In the genomic region with DNA sequence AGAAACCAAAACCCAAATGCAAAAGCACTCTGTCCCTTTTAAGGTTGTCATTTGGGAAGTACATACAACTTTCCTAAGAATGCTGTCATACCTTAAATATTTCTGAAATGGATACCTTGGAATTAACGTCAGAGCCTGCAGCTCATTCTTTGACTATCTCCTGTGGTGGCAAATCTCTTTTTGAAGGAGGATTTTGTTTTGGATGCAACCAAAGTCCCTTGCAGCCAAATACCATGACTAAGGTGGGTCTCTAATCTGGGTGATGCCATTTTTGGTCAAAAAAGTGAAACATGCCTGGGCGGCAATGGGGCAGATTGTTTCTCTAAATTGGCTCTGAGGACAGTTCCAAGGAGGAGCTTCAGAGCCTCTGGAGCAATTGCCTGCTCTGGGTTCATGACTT, we compare ENCODE assay signal across 1 cellular context.
TF ChIP-seq lines count a peak whose summit lies in the region.

No MANE protein-coding gene starts in this region.

TF ChIP-seq in HEK293, 187 proteins besides CTCF, POLR2A, EP300 and RAD21 (continued from another document):
- TF ChIP-seq, protein P1, sequence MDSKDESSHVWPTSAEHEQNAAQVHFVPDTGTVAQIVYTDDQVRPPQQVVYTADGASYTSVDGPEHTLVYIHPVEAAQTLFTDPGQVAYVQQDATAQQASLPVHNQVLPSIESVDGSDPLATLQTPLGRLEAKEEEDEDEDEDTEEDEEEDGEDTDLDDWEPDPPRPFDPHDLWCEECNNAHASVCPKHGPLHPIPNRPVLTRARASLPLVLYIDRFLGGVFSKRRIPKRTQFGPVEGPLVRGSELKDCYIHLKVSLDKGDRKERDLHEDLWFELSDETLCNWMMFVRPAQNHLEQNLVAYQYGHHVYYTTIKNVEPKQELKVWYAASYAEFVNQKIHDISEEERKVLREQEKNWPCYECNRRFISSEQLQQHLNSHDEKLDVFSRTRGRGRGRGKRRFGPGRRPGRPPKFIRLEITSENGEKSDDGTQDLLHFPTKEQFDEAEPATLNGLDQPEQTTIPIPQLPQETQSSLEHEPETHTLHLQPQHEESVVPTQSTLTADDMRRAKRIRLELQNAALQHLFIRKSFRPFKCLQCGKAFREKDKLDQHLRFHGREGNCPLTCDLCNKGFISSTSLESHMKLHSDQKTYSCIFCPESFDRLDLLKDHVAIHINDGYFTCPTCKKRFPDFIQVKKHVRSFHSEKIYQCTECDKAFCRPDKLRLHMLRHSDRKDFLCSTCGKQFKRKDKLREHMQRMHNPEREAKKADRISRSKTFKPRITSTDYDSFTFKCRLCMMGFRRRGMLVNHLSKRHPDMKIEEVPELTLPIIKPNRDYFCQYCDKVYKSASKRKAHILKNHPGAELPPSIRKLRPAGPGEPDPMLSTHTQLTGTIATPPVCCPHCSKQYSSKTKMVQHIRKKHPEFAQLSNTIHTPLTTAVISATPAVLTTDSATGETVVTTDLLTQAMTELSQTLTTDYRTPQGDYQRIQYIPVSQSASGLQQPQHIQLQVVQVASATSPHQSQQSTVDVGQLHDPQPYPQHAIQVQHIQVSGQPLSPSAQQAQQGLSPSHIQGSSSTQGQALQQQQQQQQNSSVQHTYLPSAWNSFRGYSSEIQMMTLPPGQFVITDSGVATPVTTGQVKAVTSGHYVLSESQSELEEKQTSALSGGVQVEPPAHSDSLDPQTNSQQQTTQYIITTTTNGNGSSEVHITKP (tag by site-specific recombination; IDR thresholded peaks at IDR 0.05) = peak; percentile 41; the same call in 1 of the 2 replicates
- no peak for TF ChIP-seq ZNF658 (tag by site-specific recombination; IDR thresholded peaks at IDR 0.05)
- TF ChIP-seq, protein P2, sequence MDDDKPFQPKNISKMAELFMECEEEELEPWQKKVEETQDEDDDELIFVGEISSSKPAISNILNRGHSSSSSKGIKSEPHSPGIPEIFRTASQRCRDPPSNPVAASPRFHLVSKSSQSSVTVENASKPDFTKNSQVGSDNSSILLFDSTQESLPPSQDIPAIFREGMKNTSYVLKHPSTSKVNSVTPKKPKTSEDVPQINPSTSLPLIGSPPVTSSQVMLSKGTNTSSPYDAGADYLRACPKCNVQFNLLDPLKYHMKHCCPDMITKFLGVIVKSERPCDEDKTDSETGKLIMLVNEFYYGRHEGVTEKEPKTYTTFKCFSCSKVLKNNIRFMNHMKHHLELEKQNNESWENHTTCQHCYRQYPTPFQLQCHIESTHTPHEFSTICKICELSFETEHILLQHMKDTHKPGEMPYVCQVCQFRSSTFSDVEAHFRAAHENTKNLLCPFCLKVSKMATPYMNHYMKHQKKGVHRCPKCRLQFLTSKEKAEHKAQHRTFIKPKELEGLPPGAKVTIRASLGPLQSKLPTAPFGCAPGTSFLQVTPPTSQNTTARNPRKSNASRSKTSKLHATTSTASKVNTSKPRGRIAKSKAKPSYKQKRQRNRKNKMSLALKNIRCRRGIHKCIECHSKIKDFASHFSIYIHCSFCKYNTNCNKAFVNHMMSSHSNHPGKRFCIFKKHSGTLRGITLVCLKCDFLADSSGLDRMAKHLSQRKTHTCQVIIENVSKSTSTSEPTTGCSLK (tag by site-specific recombination; IDR thresholded peaks at IDR 0.05) = no peak
- TF ChIP-seq, protein P3, sequence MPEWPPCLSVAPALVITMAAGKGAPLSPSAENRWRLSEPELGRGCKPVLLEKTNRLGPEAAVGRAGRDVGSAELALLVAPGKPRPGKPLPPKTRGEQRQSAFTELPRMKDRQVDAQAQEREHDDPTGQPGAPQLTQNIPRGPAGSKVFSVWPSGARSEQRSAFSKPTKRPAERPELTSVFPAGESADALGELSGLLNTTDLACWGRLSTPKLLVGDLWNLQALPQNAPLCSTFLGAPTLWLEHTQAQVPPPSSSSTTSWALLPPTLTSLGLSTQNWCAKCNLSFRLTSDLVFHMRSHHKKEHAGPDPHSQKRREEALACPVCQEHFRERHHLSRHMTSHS (tag by site-specific recombination; IDR thresholded peaks at IDR 0.05) = no peak
- TF ChIP-seq ZNF792 (tag by site-specific recombination; IDR thresholded peaks at IDR 0.05) = no peak
- TF ChIP-seq ZNF791 (tag by site-specific recombination; IDR thresholded peaks at IDR 0.05) = no peak
- TF ChIP-seq, protein P4, sequence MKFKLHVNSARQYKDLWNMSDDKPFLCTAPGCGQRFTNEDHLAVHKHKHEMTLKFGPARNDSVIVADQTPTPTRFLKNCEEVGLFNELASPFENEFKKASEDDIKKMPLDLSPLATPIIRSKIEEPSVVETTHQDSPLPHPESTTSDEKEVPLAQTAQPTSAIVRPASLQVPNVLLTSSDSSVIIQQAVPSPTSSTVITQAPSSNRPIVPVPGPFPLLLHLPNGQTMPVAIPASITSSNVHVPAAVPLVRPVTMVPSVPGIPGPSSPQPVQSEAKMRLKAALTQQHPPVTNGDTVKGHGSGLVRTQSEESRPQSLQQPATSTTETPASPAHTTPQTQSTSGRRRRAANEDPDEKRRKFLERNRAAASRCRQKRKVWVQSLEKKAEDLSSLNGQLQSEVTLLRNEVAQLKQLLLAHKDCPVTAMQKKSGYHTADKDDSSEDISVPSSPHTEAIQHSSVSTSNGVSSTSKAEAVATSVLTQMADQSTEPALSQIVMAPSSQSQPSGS (tag by site-specific recombination; IDR thresholded peaks at IDR 0.05; ENCODE audit: low read depth) = no peak
- no peak for TF ChIP-seq GLIS1 (tag by site-specific recombination; IDR thresholded peaks at IDR 0.05)
